Comparison of ENCODE assay signal across 11 cellular contexts in the genomic region with DNA sequence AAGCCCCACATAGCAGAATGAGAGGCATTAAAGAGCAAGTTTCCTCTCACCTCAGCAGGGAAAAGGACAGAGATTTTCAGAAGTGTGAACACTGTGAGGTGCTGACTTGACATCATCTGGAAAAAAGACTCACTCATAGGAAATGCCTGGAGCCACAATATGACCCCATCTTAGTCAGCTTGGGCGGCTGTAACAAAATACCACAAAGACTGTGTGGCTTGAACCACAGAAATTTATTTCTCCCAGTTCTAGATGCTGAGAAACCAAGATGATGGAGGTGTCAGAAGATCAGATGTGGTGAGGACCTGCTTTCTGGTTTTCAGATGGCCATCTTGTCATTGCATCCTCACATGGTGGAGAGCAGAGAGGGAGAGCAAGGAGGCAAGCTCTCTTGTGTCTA.
DNase-seq lines count a peak whose midpoint lies in the region; ATAC-seq, FAIRE-seq and TF ChIP-seq lines count a peak whose summit lies in the region.
"Had no signal": no experiment of that assay in that cellular context is flagged by ENCODE, and none has a peak within 500 bp of the region (broad histone marks: within the 10 kb centered on the region; RNA-seq: fewer than 3 reads in every experiment).

No MANE protein-coding gene starts in this region.

- no peak overlapping the region for H3K4me2 ChIP-seq in keratinocyte (ENCODE audit: control insufficient read depth, extremely low read depth, insufficient read depth, low read depth, low read length)

- H3K4me1 ChIP-seq in keratinocyte (ENCODE audit: control insufficient read depth, extremely low read depth, insufficient read depth, low read length) (peaks cover 16% of the 10 kb centered on the region), gastroesophageal sphincter (no peaks in the 10 kb centered on the region)
- H3K4me1 ChIP-seq: lower lobe of right lung had no signal

- no peaks in the 10 kb centered on the region for H4K20me1 ChIP-seq in keratinocyte (ENCODE audit: control insufficient read depth, extremely low read depth, insufficient read depth, low read length)

- no peak overlapping the region for H3K4me3 Mint-ChIP-seq in activated naive CD8-positive, alpha-beta T cell treated with anti-CD3 and anti-CD28 coated beads, Interleukin-2, amount 10 ng/mL, durations not matched to agents 7 days and 5 days

- no peak for TF ChIP-seq POLR2A in gastroesophageal sphincter (IDR thresholded peaks at IDR 0.05)

- peak; percentile 72 for ATAC-seq in activated naive CD8-positive, alpha-beta T cell treated with anti-CD3 and anti-CD28 coated beads, Interleukin-2, amount 10 ng/mL, durations not matched to agents 7 days and 5 days (ENCODE audit: low read depth)
- ATAC-seq in gastroesophageal sphincter, result no peak
- ATAC-seq: lower lobe of right lung had no signal

- FAIRE-seq in HTR-8/SVneo (lab: Jason Lieb, UNC) (no peak), keratinocyte (lab: Jason Lieb, UNC) (peak; percentile 60)

- peaks cover 14% of the 10 kb centered on the region for H3K4me1 Mint-ChIP-seq in activated naive CD8-positive, alpha-beta T cell treated with anti-CD3 and anti-CD28 coated beads, Interleukin-2, amount 10 ng/mL, durations not matched to agents 7 days and 5 days

- peaks cover 3% of the 10 kb centered on the region for H3K36me3 Mint-ChIP-seq in activated naive CD8-positive, alpha-beta T cell treated with anti-CD3 and anti-CD28 coated beads, Interleukin-2, amount 10 ng/mL, durations not matched to agents 7 days and 5 days

- H3K9me1 ChIP-seq in keratinocyte (ENCODE audit: control insufficient read depth, extremely low read depth, insufficient read depth, low read length), result no peaks in the 10 kb centered on the region

- H3K9me3 Mint-ChIP-seq in activated naive CD8-positive, alpha-beta T cell treated with anti-CD3 and anti-CD28 coated beads, Interleukin-2, amount 10 ng/mL, durations not matched to agents 7 days and 5 days, result peaks cover 9% of the 10 kb centered on the region

- dilution Hi-C loops in keratinocyte (cut with MboI; ENCODE audit: extremely low pct_ligation_motif_present, low sequenced_read_pairs), result no loop called here

- no peak for TF ChIP-seq EP300 in gastroesophageal sphincter (IDR thresholded peaks at IDR 0.05)

- peaks cover 4% of the 10 kb centered on the region for H3K27me3 Mint-ChIP-seq in activated naive CD8-positive, alpha-beta T cell treated with anti-CD3 and anti-CD28 coated beads, Interleukin-2, amount 10 ng/mL, durations not matched to agents 7 days and 5 days

- H3K4me3 ChIP-seq in keratinocyte (ENCODE audit: control insufficient read depth in 2 of 3, extremely low read depth in 1 of 3, insufficient read depth in 2 of 3, low read depth in 1 of 3, low read length in 3 of 3) (no peak overlapping the region), gastroesophageal sphincter (no peak overlapping the region)
- H3K4me3 ChIP-seq: lower lobe of right lung had no signal

- H3K9ac ChIP-seq in keratinocyte (ENCODE audit: control insufficient read depth, extremely low read depth, insufficient read depth, low read length), result no peak overlapping the region

- POLR2A ChIA-PET in activated naive CD8-positive, alpha-beta T cell treated with anti-CD3 and anti-CD28 coated beads, Interleukin-2, amount 10 ng/mL, durations not matched to agents 7 days and 5 days (lab: Charles Lee), result no interaction called here

- no peak overlapping the region for H3K27ac Mint-ChIP-seq in activated naive CD8-positive, alpha-beta T cell treated with anti-CD3 and anti-CD28 coated beads, Interleukin-2, amount 10 ng/mL, durations not matched to agents 7 days and 5 days

- no peaks in the 10 kb centered on the region for H3K79me2 ChIP-seq in keratinocyte (ENCODE audit: control insufficient read depth, insufficient read depth, low read length)

- no peaks in the 10 kb centered on the region for H3K36me3 ChIP-seq in keratinocyte (ENCODE audit: control insufficient read depth in 2 of 2, extremely low read depth in 1 of 2, insufficient read depth in 2 of 2, low read length in 2 of 2)
- no peaks in the 10 kb centered on the region for H3K36me3 ChIP-seq in gastroesophageal sphincter
- H3K36me3 ChIP-seq: lower lobe of right lung had no signal

- TF ChIP-seq CTCF in keratinocyte (optimal IDR thresholded peaks at IDR 0.05 in 1 of 3, IDR thresholded peaks at IDR 0.05 in 1 of 3, conservative IDR thresholded peaks at IDR 0.05 in 1 of 3; ENCODE audit: extremely low read depth in 1 of 3, insufficient read depth in 2 of 3, low read length in 3 of 3) (no peak), gastroesophageal sphincter (IDR thresholded peaks at IDR 0.05) (no peak)

- H3K27me3 ChIP-seq in keratinocyte (ENCODE audit: control insufficient read depth, extremely low read depth, insufficient read depth, low read length) (no peaks in the 10 kb centered on the region), gastroesophageal sphincter (no peaks in the 10 kb centered on the region)

- no peak overlapping the region for H2AFZ ChIP-seq in keratinocyte (ENCODE audit: control insufficient read depth, low read length)

- 67 to 71% methylated on average over 1 of the region's 1 CpG for WGBS in gastroesophageal sphincter (ENCODE audit: low coverage in 1 of 2), 2 donors

- H3K27ac ChIP-seq in keratinocyte (ENCODE audit: control insufficient read depth, insufficient read depth, low read length) (no peak overlapping the region), gastroesophageal sphincter (no peak overlapping the region)
- H3K27ac ChIP-seq: lower lobe of right lung had no signal

- peak; percentile 73 for DNase-seq in AG20443 (ENCODE audit: low spot score)
- peak; percentile 20 for DNase-seq in HTR-8/SVneo (ENCODE audit: insufficient read length, low spot score)
- DNase-seq in activated naive CD8-positive, alpha-beta T cell treated with anti-CD3 and anti-CD28 coated beads, Interleukin-2, amount 10 ng/mL, durations not matched to agents 7 days and 5 days, result no peak
- peak; percentile 38 for DNase-seq in keratinocyte (ENCODE audit: low read depth, low spot score)
- DNase-seq in NCI-H524 (lab: John Stamatoyannopoulos, UW), result no peak
- no peak for DNase-seq in T-helper 9 cell
- no peak for DNase-seq in mesenteric fat pad (ENCODE audit: low spot score)
- DNase-seq: activated gamma-delta T cell treated with Interleukin-2 at 50 U/mL for 16 hours, lower lobe of right lung, NCI-H1092 treated with DMSO at 0.1 percent for 48 hours had no signal

- H3K9me3 ChIP-seq in keratinocyte (ENCODE audit: control insufficient read depth, low read depth, low read length), result peaks cover 3% of the 10 kb centered on the region
- no peaks in the 10 kb centered on the region for H3K9me3 ChIP-seq in gastroesophageal sphincter
- H3K9me3 ChIP-seq: lower lobe of right lung had no signal

Comparison
In these comparisons a context has a peak if more than half of its experiments do, and no peak if none do; other contexts are left out.
1. DNase-seq: peak in AG20443 (single experiment), HTR-8/SVneo (single experiment) and keratinocyte (single experiment); none in activated naive CD8-positive, alpha-beta T cell treated with anti-CD3 and anti-CD28 coated beads, Interleukin-2, amount 10 ng/mL, durations not matched to agents 7 days and 5 days (single experiment), NCI-H524 (0 of 2), T-helper 9 cell (single experiment) and mesenteric fat pad (single experiment).